36 cellular contexts compared by ENCODE assay signal in genomic region chr12:87796961-87797516, GRCh38.
DNase-seq lines count a peak whose midpoint lies in the region; ATAC-seq, FAIRE-seq and TF ChIP-seq lines count a peak whose summit lies in the region.
"Had no signal": no experiment of that assay in that cellular context is flagged by ENCODE, and none has a peak within 500 bp of the region (broad histone marks: within the 10 kb centered on the region; RNA-seq: fewer than 3 reads in every experiment).

No MANE protein-coding gene starts in this region.

- H3K9me3 ChIP-seq in kidney (ENCODE audit: control insufficient read depth in 1 of 2, low read length in 2 of 2) = no peaks in the 10 kb centered on the region
- no peaks in the 10 kb centered on the region for H3K9me3 ChIP-seq in skeletal muscle satellite cell (replicated peaks; ENCODE audit: low read length)
- H3K9me3 ChIP-seq: heart left ventricle, mucosa of descending colon, pancreas, thoracic aorta had no signal

- TF ChIP-seq CTCF in cardiac fibroblast (IDR thresholded peaks at IDR 0.05; ENCODE audit: low read depth, low read length) (no peak), kidney (IDR thresholded peaks at IDR 0.05; ENCODE audit: borderline replicate concordance, extremely low read depth, insufficient read depth) (no peak)

- no peak overlapping the region for H3K27ac ChIP-seq in kidney (ENCODE audit: low read depth in 2 of 2, low read length in 2 of 2)
- H3K27ac ChIP-seq: 22Rv1, brain microvascular endothelial cell, coronary artery, foreskin keratinocyte, heart left ventricle, pancreas, RWPE1, thoracic aorta had no signal

- ATAC-seq in HG03097 (IDR thresholded peaks at IDR 0.05; ENCODE audit: low FRiP score, unreplicated experiment) = no peak
- no peak for ATAC-seq in HG03159 (IDR thresholded peaks at IDR 0.05; ENCODE audit: unreplicated experiment)
- no peak for ATAC-seq in HG02588 (IDR thresholded peaks at IDR 0.05; ENCODE audit: unreplicated experiment)
- ATAC-seq: foreskin keratinocyte; heart left ventricle; HepG2; mucosa of descending colon; pancreas; stimulated activated naive CD8-positive, alpha-beta T cell treated with anti-CD3 and anti-CD28 coated beads, Interleukin-15, amount 100 ng/mL, for 72 hours; WTC11 had no signal

- H3K4me2 ChIP-seq in skeletal muscle satellite cell (ENCODE audit: low read length) = peak overlapping the region; percentile 53

- no peaks in the 10 kb centered on the region for H3K27me3 ChIP-seq in skeletal muscle satellite cell (ENCODE audit: control insufficient read depth, insufficient read depth, low read length)
- H3K27me3 ChIP-seq: brain microvascular endothelial cell, foreskin keratinocyte, heart left ventricle, pancreas had no signal

- no peaks in the 10 kb centered on the region for H3K36me3 ChIP-seq in kidney (ENCODE audit: control insufficient read depth in 1 of 2, insufficient read depth in 2 of 2, low read length in 2 of 2)
- H3K36me3 ChIP-seq in skeletal muscle satellite cell (ENCODE audit: insufficient read depth, low read length) = no peaks in the 10 kb centered on the region
- H3K36me3 ChIP-seq: brain microvascular endothelial cell, heart left ventricle, pancreas, thoracic aorta had no signal

- DNase-seq in DMS 273 (lab: John Stamatoyannopoulos, UW; ENCODE audit: unreplicated experiment) (peak; percentile 6), DMS 273 treated with DMSO at 0.1 percent for 48 hours (lab: John Stamatoyannopoulos, UW) (no peak), cardiac fibroblast (ENCODE audit: low read depth in 2 of 2) (peak; percentile 20 to 53), kidney (no peak)
- DNase-seq: activated CD4-positive, alpha-beta T cell treated with anti-CD3 and anti-CD28 coated beads, Interleukin-2, amount 10 ng/mL, durations not matched to agents 24 days and 14 days; AML-193; amygdala; brain microvascular endothelial cell; CD4-positive, alpha-beta T cell; erythroblast; foreskin keratinocyte; heart left ventricle; Kasumi-1; mucosa of descending colon; MV-4-11; NCI-H1436; NCI-H774; nephron progenitor cell; pancreas; retina; stimulated activated CD4-positive, alpha-beta T cell treated with anti-CD3 and anti-CD28 coated beads, Interleukin-2, amount 100 ng/mL, for 24 hours; stimulated activated naive CD8-positive, alpha-beta T cell treated with anti-CD3 and anti-CD28 coated beads, Interleukin-15, amount 100 ng/mL, for 72 hours had no signal

- H3K4me1 ChIP-seq in kidney (ENCODE audit: control insufficient read depth in 1 of 2, insufficient read depth in 1 of 2, low read depth in 1 of 2, low read length in 2 of 2) (no peaks in the 10 kb centered on the region), skeletal muscle satellite cell (ENCODE audit: control insufficient read depth, insufficient read depth, low read length) (peaks cover 58% of the 10 kb centered on the region)
- H3K4me1 ChIP-seq: foreskin keratinocyte, heart left ventricle had no signal

- peak; percentile 19 for FAIRE-seq in kidney (lab: Jason Lieb, UNC)
- FAIRE-seq: D721Med, GM18507, GM19239, HepG2, pancreas, urothelium cell line had no signal

- H3K9ac ChIP-seq in kidney (ENCODE audit: low read length in 2 of 2) (no peak overlapping the region), skeletal muscle satellite cell (ENCODE audit: low read depth, low read length) (peak overlapping the region; percentile 43)

- intact Hi-C loops in kidney (cut with DNase I) = no loop called here

- H3K4me3 ChIP-seq in cardiac fibroblast (replicated peaks in 1 of 2; ENCODE audit: low read depth in 2 of 2, low read length in 2 of 2) (no peak overlapping the region), kidney (ENCODE audit: low read length in 2 of 2) (no peak overlapping the region), skeletal muscle satellite cell (ENCODE audit: low read length) (no peak overlapping the region)
- H3K4me3 ChIP-seq: coronary artery, heart left ventricle, mucosa of descending colon, pancreas, thoracic aorta had no signal

Comparison
In these comparisons a context has a peak if more than half of its experiments do, and no peak if none do; other contexts are left out.
1. DNase-seq: peak in DMS 273 (single experiment) and cardiac fibroblast (2 of 2); none in DMS 273 treated with DMSO at 0.1 percent for 48 hours (single experiment) and kidney (single experiment).